Comparison of ENCODE assay signal across 1 cellular context in genomic region chr9:131179561-131180219, GRCh38.
TF ChIP-seq lines count a peak whose summit lies in the region.

No MANE protein-coding gene starts in this region.

TF ChIP-seq in HepG2, 621 proteins besides CTCF, POLR2A, EP300 and RAD21:
- no peak for TF ChIP-seq ZBTB25 (CRISPR knock-in tag; IDR thresholded peaks at IDR 0.05)
- no peak for TF ChIP-seq GPBP1L1 (CRISPR knock-in tag; IDR thresholded peaks at IDR 0.05)
- no peak for TF ChIP-seq ARID4A (CRISPR knock-in tag; IDR thresholded peaks at IDR 0.05; ENCODE audit: borderline replicate concordance)
- no peak for TF ChIP-seq NR1H2 (CRISPR knock-in tag; IDR thresholded peaks at IDR 0.05; ENCODE audit: borderline replicate concordance, low read depth)
- no peak for TF ChIP-seq ZNF572 (CRISPR knock-in tag; IDR thresholded peaks at IDR 0.05)
- TF ChIP-seq CSRNP2 (CRISPR knock-in tag; conservative IDR thresholded peaks at IDR 0.05; ENCODE audit: low read depth), result no peak
- TF ChIP-seq MAFK (conservative IDR thresholded peaks at IDR 0.05 in 1 of 2, IDR thresholded peaks at IDR 0.05 in 1 of 2; ENCODE audit: low read length in 2 of 2), result no peak
- TF ChIP-seq POLR2AphosphoS2 (IDR thresholded peaks at IDR 0.05; ENCODE audit: low read depth, low read length), result no peak
- TF ChIP-seq ZSCAN20 (CRISPR knock-in tag; IDR thresholded peaks at IDR 0.05; ENCODE audit: borderline replicate concordance), result no peak
- no peak for TF ChIP-seq THAP9 (CRISPR knock-in tag; IDR thresholded peaks at IDR 0.05; ENCODE audit: borderline replicate concordance)
- TF ChIP-seq REPIN1 (CRISPR knock-in tag; IDR thresholded peaks at IDR 0.05; ENCODE audit: borderline replicate concordance, low read depth), result no peak
- TF ChIP-seq ZSCAN31 (CRISPR knock-in tag; IDR thresholded peaks at IDR 0.05; ENCODE audit: low read depth), result no peak
- no peak for TF ChIP-seq ZNF331 (CRISPR knock-in tag; IDR thresholded peaks at IDR 0.05)
- TF ChIP-seq ZKSCAN8 (CRISPR knock-in tag; IDR thresholded peaks at IDR 0.05; ENCODE audit: borderline replicate concordance), result no peak
- no peak for TF ChIP-seq MEIS1 (CRISPR knock-in tag; IDR thresholded peaks at IDR 0.05; ENCODE audit: borderline replicate concordance)
- TF ChIP-seq ZNF646 (CRISPR knock-in tag; IDR thresholded peaks at IDR 0.05), result no peak
- TF ChIP-seq SOX5 (CRISPR knock-in tag; IDR thresholded peaks at IDR 0.05; ENCODE audit: borderline replicate concordance), result no peak
